ENCODE assay signal across 1 cellular context in the genomic region with DNA sequence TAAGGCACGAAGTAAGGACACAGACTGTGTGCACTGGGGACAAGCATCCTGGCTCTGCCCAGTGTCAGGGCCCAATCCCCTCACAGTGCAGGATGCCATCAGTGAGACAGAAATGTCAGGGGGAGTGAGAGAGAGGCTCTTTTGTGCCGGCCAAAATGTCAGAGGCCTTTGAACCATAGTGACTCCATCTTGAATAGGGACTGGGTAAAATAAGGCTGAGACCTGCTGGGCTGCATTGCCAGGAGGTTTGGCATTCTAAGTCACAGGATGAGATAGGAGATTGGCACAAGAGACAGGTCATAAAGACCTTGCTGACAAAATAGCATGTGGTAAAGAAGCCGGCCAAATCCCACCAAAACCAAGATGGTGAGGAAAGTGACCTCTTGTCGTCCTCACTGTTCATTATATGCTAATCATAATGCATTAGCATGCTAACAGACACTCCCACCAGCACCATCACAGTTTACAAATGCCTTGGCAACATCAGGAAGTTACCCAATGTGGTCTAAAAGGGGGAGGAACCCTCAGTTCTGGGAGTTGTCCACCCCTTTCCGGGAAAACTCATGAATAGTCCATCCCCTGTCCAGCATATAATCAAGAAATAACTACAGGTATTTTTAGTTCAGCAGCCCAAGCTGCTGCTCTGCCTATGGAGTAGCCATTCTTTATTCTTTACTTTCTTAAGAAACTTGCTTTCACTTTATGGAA.
TF ChIP-seq lines count a peak whose summit lies in the region.

No MANE protein-coding gene starts in this region.

TF ChIP-seq in K562, 482 proteins besides CTCF, POLR2A, EP300 and RAD21 (continued from another document and continues in another):
- TF ChIP-seq, protein P1, sequence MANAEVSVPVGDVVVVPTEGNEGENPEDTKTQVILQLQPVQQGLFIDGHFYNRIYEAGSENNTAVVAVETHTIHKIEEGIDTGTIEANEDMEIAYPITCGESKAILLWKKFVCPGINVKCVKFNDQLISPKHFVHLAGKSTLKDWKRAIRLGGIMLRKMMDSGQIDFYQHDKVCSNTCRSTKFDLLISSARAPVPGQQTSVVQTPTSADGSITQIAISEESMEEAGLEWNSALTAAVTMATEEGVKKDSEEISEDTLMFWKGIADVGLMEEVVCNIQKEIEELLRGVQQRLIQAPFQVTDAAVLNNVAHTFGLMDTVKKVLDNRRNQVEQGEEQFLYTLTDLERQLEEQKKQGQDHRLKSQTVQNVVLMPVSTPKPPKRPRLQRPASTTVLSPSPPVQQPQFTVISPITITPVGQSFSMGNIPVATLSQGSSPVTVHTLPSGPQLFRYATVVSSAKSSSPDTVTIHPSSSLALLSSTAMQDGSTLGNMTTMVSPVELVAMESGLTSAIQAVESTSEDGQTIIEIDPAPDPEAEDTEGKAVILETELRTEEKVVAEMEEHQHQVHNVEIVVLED (CRISPR knock-in tag; IDR thresholded peaks at IDR 0.05) = no peak
- TF ChIP-seq NFXL1 (CRISPR knock-in tag; IDR thresholded peaks at IDR 0.05) (peak; percentile 92), ZNF780A (CRISPR knock-in tag; IDR thresholded peaks at IDR 0.05) (no peak), MYNN (IDR thresholded peaks at IDR 0.05) (no peak), MYNN (CRISPR knock-in tag; IDR thresholded peaks at IDR 0.05) (no peak), ZNF146 (CRISPR knock-in tag; IDR thresholded peaks at IDR 0.05; ENCODE audit: unreplicated experiment) (no peak), ZNF695 (CRISPR knock-in tag; IDR thresholded peaks at IDR 0.05) (peak; percentile 93), HDAC2 (IDR thresholded peaks at IDR 0.05) (no peak), ZNF785 (CRISPR knock-in tag; IDR thresholded peaks at IDR 0.05) (no peak), BMI1 (IDR thresholded peaks at IDR 0.05; ENCODE audit: low read length) (no peak), NFIX (CRISPR knock-in tag; IDR thresholded peaks at IDR 0.05; ENCODE audit: low read depth) (0 out of 2 replicates have a peak, but pooled peaks have one; percentile 31), ZNF586 (CRISPR knock-in tag; conservative IDR thresholded peaks at IDR 0.05) (peak; percentile 76; the same call in 1 of the 2 replicates), NR4A1 (CRISPR knock-in tag; IDR thresholded peaks at IDR 0.05) (peak; percentile 98), NR4A1 (tag; IDR thresholded peaks at IDR 0.05) (peak; percentile 98), CBFA2T2 (conservative IDR thresholded peaks at IDR 0.05) (no peak), RBM14 (IDR thresholded peaks at IDR 0.05; ENCODE audit: borderline replicate concordance, insufficient read depth, low read depth, low read length) (no peak), ZKSCAN8 (CRISPR knock-in tag; IDR thresholded peaks at IDR 0.05) (peak; percentile 84), ZNF436 (CRISPR knock-in tag; IDR thresholded peaks at IDR 0.05) (no peak), KLF16 (IDR thresholded peaks at IDR 0.05) (no peak), CCAR2 (IDR thresholded peaks at IDR 0.05; ENCODE audit: low read depth, low read length) (no peak), GABPB1 (CRISPR knock-in tag; IDR thresholded peaks at IDR 0.05) (no peak), NELFE (IDR thresholded peaks at IDR 0.05; ENCODE audit: insufficient read depth, insufficient read length) (no peak), ZNF41 (CRISPR knock-in tag; conservative IDR thresholded peaks at IDR 0.05) (peak; percentile 81), NR2C1 (IDR thresholded peaks at IDR 0.05) (no peak), NR2C1 (tag; IDR thresholded peaks at IDR 0.05) (peak; percentile 82), SMARCA5 (IDR thresholded peaks at IDR 0.05) (no peak), U2AF1 (optimal IDR thresholded peaks at IDR 0.05; ENCODE audit: low read depth, low read length) (no peak)
- TF ChIP-seq, protein P2, sequence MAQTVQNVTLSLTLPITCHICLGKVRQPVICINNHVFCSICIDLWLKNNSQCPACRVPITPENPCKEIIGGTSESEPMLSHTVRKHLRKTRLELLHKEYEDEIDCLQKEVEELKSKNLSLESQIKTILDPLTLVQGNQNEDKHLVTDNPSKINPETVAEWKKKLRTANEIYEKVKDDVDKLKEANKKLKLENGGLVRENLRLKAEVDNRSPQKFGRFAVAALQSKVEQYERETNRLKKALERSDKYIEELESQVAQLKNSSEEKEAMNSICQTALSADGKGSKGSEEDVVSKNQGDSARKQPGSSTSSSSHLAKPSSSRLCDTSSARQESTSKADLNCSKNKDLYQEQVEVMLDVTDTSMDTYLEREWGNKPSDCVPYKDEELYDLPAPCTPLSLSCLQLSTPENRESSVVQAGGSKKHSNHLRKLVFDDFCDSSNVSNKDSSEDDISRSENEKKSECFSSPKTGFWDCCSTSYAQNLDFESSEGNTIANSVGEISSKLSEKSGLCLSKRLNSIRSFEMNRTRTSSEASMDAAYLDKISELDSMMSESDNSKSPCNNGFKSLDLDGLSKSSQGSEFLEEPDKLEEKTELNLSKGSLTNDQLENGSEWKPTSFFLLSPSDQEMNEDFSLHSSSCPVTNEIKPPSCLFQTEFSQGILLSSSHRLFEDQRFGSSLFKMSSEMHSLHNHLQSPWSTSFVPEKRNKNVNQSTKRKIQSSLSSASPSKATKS (CRISPR knock-in tag; IDR thresholded peaks at IDR 0.05) = no peak
- TF ChIP-seq, protein P3, sequence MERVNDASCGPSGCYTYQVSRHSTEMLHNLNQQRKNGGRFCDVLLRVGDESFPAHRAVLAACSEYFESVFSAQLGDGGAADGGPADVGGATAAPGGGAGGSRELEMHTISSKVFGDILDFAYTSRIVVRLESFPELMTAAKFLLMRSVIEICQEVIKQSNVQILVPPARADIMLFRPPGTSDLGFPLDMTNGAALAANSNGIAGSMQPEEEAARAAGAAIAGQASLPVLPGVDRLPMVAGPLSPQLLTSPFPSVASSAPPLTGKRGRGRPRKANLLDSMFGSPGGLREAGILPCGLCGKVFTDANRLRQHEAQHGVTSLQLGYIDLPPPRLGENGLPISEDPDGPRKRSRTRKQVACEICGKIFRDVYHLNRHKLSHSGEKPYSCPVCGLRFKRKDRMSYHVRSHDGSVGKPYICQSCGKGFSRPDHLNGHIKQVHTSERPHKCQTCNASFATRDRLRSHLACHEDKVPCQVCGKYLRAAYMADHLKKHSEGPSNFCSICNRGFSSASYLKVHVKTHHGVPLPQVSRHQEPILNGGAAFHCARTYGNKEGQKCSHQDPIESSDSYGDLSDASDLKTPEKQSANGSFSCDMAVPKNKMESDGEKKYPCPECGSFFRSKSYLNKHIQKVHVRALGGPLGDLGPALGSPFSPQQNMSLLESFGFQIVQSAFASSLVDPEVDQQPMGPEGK (CRISPR knock-in tag; IDR thresholded peaks at IDR 0.05; ENCODE audit: borderline replicate concordance) = 0 out of 2 replicates have a peak, but pooled peaks have one; percentile 73
- TF ChIP-seq, protein P4, sequence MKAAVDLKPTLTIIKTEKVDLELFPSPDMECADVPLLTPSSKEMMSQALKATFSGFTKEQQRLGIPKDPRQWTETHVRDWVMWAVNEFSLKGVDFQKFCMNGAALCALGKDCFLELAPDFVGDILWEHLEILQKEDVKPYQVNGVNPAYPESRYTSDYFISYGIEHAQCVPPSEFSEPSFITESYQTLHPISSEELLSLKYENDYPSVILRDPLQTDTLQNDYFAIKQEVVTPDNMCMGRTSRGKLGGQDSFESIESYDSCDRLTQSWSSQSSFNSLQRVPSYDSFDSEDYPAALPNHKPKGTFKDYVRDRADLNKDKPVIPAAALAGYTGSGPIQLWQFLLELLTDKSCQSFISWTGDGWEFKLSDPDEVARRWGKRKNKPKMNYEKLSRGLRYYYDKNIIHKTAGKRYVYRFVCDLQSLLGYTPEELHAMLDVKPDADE (conservative IDR thresholded peaks at IDR 0.05; ENCODE audit: control insufficient read depth, low read depth, low read length) = no peak
- TF ChIP-seq, protein P5, sequence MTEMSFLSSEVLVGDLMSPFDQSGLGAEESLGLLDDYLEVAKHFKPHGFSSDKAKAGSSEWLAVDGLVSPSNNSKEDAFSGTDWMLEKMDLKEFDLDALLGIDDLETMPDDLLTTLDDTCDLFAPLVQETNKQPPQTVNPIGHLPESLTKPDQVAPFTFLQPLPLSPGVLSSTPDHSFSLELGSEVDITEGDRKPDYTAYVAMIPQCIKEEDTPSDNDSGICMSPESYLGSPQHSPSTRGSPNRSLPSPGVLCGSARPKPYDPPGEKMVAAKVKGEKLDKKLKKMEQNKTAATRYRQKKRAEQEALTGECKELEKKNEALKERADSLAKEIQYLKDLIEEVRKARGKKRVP (CRISPR knock-in tag; IDR thresholded peaks at IDR 0.05) = peak; percentile 82
- TF ChIP-seq, protein P6, sequence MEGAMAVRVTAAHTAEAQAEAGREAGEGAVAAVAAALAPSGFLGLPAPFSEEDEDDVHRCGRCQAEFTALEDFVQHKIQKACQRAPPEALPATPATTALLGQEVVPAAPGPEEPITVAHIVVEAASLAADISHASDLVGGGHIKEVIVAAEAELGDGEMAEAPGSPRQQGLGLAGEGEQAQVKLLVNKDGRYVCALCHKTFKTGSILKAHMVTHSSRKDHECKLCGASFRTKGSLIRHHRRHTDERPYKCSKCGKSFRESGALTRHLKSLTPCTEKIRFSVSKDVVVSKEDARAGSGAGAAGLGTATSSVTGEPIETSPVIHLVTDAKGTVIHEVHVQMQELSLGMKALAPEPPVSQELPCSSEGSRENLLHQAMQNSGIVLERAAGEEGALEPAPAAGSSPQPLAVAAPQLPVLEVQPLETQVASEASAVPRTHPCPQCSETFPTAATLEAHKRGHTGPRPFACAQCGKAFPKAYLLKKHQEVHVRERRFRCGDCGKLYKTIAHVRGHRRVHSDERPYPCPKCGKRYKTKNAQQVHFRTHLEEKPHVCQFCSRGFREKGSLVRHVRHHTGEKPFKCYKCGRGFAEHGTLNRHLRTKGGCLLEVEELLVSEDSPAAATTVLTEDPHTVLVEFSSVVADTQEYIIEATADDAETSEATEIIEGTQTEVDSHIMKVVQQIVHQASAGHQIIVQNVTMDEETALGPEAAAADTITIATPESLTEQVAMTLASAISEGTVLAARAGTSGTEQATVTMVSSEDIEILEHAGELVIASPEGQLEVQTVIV (CRISPR knock-in tag; IDR thresholded peaks at IDR 0.05; ENCODE audit: borderline replicate concordance) = peak; percentile 57; the same call in 1 of the 2 replicates
- TF ChIP-seq, protein P7, sequence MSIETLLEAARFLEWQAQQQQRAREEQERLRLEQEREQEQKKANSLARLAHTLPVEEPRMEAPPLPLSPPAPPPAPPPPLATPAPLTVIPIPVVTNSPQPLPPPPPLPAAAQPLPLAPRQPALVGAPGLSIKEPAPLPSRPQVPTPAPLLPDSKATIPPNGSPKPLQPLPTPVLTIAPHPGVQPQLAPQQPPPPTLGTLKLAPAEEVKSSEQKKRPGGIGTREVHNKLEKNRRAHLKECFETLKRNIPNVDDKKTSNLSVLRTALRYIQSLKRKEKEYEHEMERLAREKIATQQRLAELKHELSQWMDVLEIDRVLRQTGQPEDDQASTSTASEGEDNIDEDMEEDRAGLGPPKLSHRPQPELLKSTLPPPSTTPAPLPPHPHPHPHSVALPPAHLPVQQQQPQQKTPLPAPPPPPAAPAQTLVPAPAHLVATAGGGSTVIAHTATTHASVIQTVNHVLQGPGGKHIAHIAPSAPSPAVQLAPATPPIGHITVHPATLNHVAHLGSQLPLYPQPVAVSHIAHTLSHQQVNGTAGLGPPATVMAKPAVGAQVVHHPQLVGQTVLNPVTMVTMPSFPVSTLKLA (conservative IDR thresholded peaks at IDR 0.05) = no peak
- TF ChIP-seq, protein P8, sequence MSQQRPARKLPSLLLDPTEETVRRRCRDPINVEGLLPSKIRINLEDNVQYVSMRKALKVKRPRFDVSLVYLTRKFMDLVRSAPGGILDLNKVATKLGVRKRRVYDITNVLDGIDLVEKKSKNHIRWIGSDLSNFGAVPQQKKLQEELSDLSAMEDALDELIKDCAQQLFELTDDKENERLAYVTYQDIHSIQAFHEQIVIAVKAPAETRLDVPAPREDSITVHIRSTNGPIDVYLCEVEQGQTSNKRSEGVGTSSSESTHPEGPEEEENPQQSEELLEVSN (IDR thresholded peaks at IDR 0.05; ENCODE audit: borderline replicate concordance in 1 of 2, extremely low read depth in 1 of 2, insufficient read depth in 1 of 2, insufficient read length in 1 of 2, low read depth in 1 of 2, low read length in 1 of 2, poor library complexity in 1 of 2, severe bottlenecking in 1 of 2) = no peak
- TF ChIP-seq, protein P9, sequence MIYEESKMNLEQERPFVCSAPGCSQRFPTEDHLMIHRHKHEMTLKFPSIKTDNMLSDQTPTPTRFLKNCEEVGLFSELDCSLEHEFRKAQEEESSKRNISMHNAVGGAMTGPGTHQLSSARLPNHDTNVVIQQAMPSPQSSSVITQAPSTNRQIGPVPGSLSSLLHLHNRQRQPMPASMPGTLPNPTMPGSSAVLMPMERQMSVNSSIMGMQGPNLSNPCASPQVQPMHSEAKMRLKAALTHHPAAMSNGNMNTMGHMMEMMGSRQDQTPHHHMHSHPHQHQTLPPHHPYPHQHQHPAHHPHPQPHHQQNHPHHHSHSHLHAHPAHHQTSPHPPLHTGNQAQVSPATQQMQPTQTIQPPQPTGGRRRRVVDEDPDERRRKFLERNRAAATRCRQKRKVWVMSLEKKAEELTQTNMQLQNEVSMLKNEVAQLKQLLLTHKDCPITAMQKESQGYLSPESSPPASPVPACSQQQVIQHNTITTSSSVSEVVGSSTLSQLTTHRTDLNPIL (CRISPR knock-in tag; IDR thresholded peaks at IDR 0.05) = 0 out of 2 replicates have a peak, but pooled peaks have one; percentile 86
- TF ChIP-seq, protein P10, sequence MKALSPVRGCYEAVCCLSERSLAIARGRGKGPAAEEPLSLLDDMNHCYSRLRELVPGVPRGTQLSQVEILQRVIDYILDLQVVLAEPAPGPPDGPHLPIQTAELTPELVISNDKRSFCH (CRISPR knock-in tag; IDR thresholded peaks at IDR 0.05) = peak; percentile 81
- TF ChIP-seq, protein P10 (tag; IDR thresholded peaks at IDR 0.05) = peak; percentile 99
- TF ChIP-seq, protein P11, sequence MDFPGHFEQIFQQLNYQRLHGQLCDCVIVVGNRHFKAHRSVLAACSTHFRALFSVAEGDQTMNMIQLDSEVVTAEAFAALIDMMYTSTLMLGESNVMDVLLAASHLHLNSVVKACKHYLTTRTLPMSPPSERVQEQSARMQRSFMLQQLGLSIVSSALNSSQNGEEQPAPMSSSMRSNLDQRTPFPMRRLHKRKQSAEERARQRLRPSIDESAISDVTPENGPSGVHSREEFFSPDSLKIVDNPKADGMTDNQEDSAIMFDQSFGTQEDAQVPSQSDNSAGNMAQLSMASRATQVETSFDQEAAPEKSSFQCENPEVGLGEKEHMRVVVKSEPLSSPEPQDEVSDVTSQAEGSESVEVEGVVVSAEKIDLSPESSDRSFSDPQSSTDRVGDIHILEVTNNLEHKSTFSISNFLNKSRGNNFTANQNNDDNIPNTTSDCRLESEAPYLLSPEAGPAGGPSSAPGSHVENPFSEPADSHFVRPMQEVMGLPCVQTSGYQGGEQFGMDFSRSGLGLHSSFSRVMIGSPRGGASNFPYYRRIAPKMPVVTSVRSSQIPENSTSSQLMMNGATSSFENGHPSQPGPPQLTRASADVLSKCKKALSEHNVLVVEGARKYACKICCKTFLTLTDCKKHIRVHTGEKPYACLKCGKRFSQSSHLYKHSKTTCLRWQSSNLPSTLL (IDR thresholded peaks at IDR 0.05) = no peak
- TF ChIP-seq, protein P12, sequence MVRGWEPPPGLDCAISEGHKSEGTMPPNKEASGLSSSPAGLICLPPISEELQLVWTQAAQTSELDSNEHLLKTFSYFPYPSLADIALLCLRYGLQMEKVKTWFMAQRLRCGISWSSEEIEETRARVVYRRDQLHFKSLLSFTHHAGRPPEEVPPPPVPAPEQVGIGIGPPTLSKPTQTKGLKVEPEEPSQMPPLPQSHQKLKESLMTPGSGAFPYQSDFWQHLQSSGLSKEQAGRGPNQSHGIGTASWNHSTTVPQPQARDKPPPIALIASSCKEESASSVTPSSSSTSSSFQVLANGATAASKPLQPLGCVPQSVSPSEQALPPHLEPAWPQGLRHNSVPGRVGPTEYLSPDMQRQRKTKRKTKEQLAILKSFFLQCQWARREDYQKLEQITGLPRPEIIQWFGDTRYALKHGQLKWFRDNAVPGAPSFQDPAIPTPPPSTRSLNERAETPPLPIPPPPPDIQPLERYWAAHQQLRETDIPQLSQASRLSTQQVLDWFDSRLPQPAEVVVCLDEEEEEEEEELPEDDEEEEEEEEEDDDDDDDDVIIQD (CRISPR knock-in tag; IDR thresholded peaks at IDR 0.05) = peak; percentile 82; the same call in 1 of the 2 replicates
